18 cellular contexts compared by ENCODE assay signal in the genomic region with DNA sequence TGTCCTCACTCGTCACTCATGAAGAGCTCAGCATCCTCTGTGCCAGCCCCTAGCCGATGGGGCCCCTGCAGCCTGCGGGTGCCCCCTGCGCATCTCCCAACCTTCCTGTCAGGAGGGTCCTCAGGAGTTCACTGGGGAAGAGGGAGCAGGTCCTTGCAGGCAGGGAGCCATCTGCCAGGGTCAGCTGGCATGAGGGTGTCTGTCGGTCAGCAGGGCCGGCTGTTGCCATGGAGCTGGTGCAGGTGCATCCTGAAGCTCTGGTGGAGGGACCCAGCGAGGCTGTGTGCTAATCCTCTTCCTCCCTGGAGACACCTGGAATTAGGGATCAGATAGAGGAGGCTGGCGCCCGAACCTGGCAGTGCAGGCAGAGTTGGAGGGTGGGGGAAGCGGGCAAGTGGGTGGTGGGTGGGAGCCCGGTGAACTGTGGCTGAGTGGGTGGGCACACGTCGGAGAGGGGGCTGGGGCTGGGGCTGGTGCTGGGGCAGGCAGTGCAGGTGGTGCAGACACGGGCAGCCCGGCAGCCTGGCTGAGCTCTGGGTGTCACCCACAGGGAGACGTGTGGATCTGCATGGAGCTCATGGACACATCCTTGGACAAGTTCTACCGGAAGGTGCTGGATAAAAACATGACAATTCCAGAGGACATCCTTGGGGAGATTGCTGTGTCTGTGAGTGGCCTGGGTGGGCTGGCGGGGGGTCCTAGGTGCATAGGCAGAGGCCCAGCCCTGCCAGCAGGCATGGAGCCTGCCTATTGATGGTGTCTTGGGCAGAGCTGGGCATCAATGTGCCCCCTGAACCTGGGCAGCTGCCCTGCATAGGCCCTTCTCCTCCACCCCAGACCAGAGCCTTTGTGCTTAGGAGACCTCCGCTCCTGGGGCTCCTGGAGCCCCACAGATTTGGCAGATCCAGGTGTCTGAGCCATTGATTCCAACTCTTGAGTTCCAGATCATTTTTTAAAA. TPM values are rescaled to one million over a fixed set of nuclear protein-coding genes. Genes with fewer than 3 reads are reported as not detected.
DNase-seq lines count a peak whose midpoint lies in the region; ATAC-seq, FAIRE-seq and TF ChIP-seq lines count a peak whose summit lies in the region.
"Had no signal": no experiment of that assay in that cellular context is flagged by ENCODE, and none has a peak within 500 bp of the region (broad histone marks: within the 10 kb centered on the region; RNA-seq: fewer than 3 reads in every experiment).

No MANE protein-coding gene starts in this region.

- WGBS in psoas muscle, 3 donors: 62 to 66% (median 65%) methylated on average over 19 of the region's 19 CpGs

- H3K36me3 Mint-ChIP-seq in chondrocyte (ENCODE audit: low read depth): peaks cover 20% of the 10 kb centered on the region

- intact Hi-C loops in Right ventricle myocardium superior (cut with DNase I) (no loop called here), left cardiac atrium (cut with DNase I) (no loop called here), psoas muscle (cut with DNase I) (loop anchor here in 1 of 2 donors (10.0 kb wide), 1 partner anchor 373 kb away; no protein-coding TSS in a partner anchor)

- TF ChIP-seq CTCF in chondrocyte (IDR thresholded peaks at IDR 0.05) (no peak), psoas muscle (IDR thresholded peaks at IDR 0.05) (no peak)

- no peak overlapping the region for H3K4me3 ChIP-seq in psoas muscle
- H3K4me3 ChIP-seq: ascending aorta, lung had no signal

- H3K27ac ChIP-seq in psoas muscle: no peak overlapping the region
- H3K27ac ChIP-seq: ascending aorta, epithelial cell of prostate had no signal

- no peaks in the 10 kb centered on the region for H3K9me3 ChIP-seq in psoas muscle
- H3K9me3 ChIP-seq: ascending aorta had no signal

- peak; percentile 59 for FAIRE-seq in HTR-8/SVneo (lab: Jason Lieb, UNC)
- FAIRE-seq: colon had no signal

- ATAC-seq in Right ventricle myocardium superior (ENCODE audit: poor library complexity) (no peak), left cardiac atrium (no peak), psoas muscle (no peak), GM19324 (IDR thresholded peaks at IDR 0.05; ENCODE audit: low FRiP score, unreplicated experiment) (no peak)
- ATAC-seq: activated CD4-positive, CD25-positive, alpha-beta regulatory T cell treated with anti-CD3 and anti-CD28 coated beads, Interleukin-2, amount 50 U/mL, for 24 hours had no signal

- DNase-seq in Right ventricle myocardium superior (peak; percentile 52), left cardiac atrium (no peak), HTR-8/SVneo (ENCODE audit: insufficient read length, low spot score) (no peak), chondrocyte (ENCODE audit: low spot score) (peak; percentile 97), psoas muscle (peak; percentile 13 to 60), ecto neural progenitor cell (ENCODE audit: low spot score) (no peak)
- DNase-seq in activated CD4-positive, CD25-positive, alpha-beta regulatory T cell (lab: John Stamatoyannopoulos, UW): no peak
- DNase-seq: activated gamma-delta T cell treated with Interleukin-2 at 50 U/mL for 16 hours, naive B cell, NCI-H2171, T-helper 2 cell had no signal

- H3K4me1 ChIP-seq in psoas muscle: peaks cover 2% of the 10 kb centered on the region
- H3K4me1 ChIP-seq: ascending aorta had no signal

- peak overlapping the region; percentile 15 for H3K27ac Mint-ChIP-seq in chondrocyte (ENCODE audit: unreplicated experiment)

- H3K4me3 Mint-ChIP-seq in chondrocyte (ENCODE audit: unreplicated experiment): no peak overlapping the region
- H3K4me3 Mint-ChIP-seq: IgD-negative memory B cell, naive B cell had no signal

- H3K4me1 Mint-ChIP-seq in chondrocyte (ENCODE audit: low read depth): no peaks in the 10 kb centered on the region
- H3K4me1 Mint-ChIP-seq: IgD-negative memory B cell had no signal

- peaks cover 0 to 83% of the 10 kb centered on the region in 2 donors for H3K36me3 ChIP-seq in psoas muscle (ENCODE audit: insufficient read depth in 1 of 2, low read depth in 1 of 2)

- H3K27me3 ChIP-seq in psoas muscle (ENCODE audit: insufficient read depth in 3 of 3, low read length in 2 of 3): no peaks in the 10 kb centered on the region
- H3K27me3 ChIP-seq: ascending aorta had no signal

- peaks cover 9% of the 10 kb centered on the region for H3K9me3 Mint-ChIP-seq in chondrocyte (ENCODE audit: low read depth)

- H3K27me3 Mint-ChIP-seq in chondrocyte (ENCODE audit: low read depth): no peaks in the 10 kb centered on the region
- H3K27me3 Mint-ChIP-seq: IgD-negative memory B cell, naive B cell had no signal

RNA-seq across cellular contexts. Expression of a gene that starts 17.4 kb away (rescaled TPM):
- total RNA-seq in Right ventricle myocardium superior (30.8 TPM), left cardiac atrium (10 to 100 TPM; 38.9 to 64.7 TPM), chondrocyte (31.3 to 38.3 TPM (median 35.9 TPM) in 3 replicates), psoas muscle (100 to 1,000 TPM in 2 of 4 donors, 10 to 100 TPM in 2; 64.4 to 126 (median 107) TPM)
- 100 to 1,000 TPM in 2 of 3 donors, 10 to 100 TPM in 1; 86.3 to 229 (median 146) TPM for polyA plus RNA-seq in psoas muscle

RNA-seq across cellular contexts. Expression of a gene that starts 48.7 kb away (rescaled TPM):
- total RNA-seq in Right ventricle myocardium superior: 19.1 TPM
- 10 to 100 TPM in 1 of 2 donors, 1 to 10 TPM in 1; 8.6 to 19.4 TPM for total RNA-seq in left cardiac atrium
- total RNA-seq in chondrocyte: 8.2 to 18.6 TPM (median 17.2 TPM) in 3 replicates
- 10 to 100 TPM; 21.6 to 48.0 (median 24.5) TPM for total RNA-seq in psoas muscle
- 10 to 100 TPM in 2 of 3 donors, 1 to 10 TPM in 1; 4.7 to 15.1 (median 10.5) TPM for polyA plus RNA-seq in psoas muscle

Comparison
In these comparisons a context has a peak if more than half of its experiments do, and no peak if none do; other contexts are left out.
1. DNase-seq: peak in Right ventricle myocardium superior (single experiment), chondrocyte (single experiment) and psoas muscle (2 of 2); none in left cardiac atrium (single experiment), HTR-8/SVneo (single experiment), activated CD4-positive, CD25-positive, alpha-beta regulatory T cell (0 of 4) and ecto neural progenitor cell (single experiment).